Comparison of ENCODE assay signal across 9 cellular contexts in genomic region chr14:61420326-61420725, GRCh38.
A peak's percentile ranks its signal among the peaks of the same experiment; 100 is the strongest.
DNase-seq lines count a peak whose midpoint lies in the region; TF ChIP-seq lines count a peak whose summit lies in the region.
"Had no signal": no experiment of that assay in that cellular context is flagged by ENCODE, and none has a peak within 500 bp of the region (broad histone marks: within the 10 kb centered on the region; RNA-seq: fewer than 3 reads in every experiment).

No MANE protein-coding gene starts in this region.

- H3K27me3 Mint-ChIP-seq in HFFc6 (ENCODE audit: insufficient read depth): peaks cover 15% of the 10 kb centered on the region; the same call in 1 of the 2 replicates

- H3K36me3 Mint-ChIP-seq in HFFc6 (ENCODE audit: low read depth): no peaks in the 10 kb centered on the region

- no peaks in the 10 kb centered on the region for H3K9me3 Mint-ChIP-seq in HFFc6

- DNase-seq in DMS53 (lab: John Stamatoyannopoulos, UW): peak; percentile 62
- DNase-seq in DMS53 treated with DMSO at 0.1 percent for 48 hours (lab: John Stamatoyannopoulos, UW; ENCODE audit: unreplicated experiment): no peak
- DNase-seq in activated CD4-positive, alpha-beta T cell treated with anti-CD3 and anti-CD28 coated beads for 1 hour: peak; percentile 26
- DNase-seq in epidermal melanocyte (ENCODE audit: insufficient read length, low spot score): peak; percentile 47
- peak; percentile 35 for DNase-seq in stimulated activated CD4-positive, alpha-beta T cell treated with anti-CD3 and anti-CD28 coated beads, Interleukin-4, amount 100 ng/mL, for 24 hours
- DNase-seq in HFFc6: no peak
- DNase-seq in NCI-H446 (lab: John Stamatoyannopoulos, UW): no peak
- no peak for DNase-seq in Kasumi-1 (lab: John Stamatoyannopoulos, UW)
- DNase-seq: NK-92 treated with Interleukin-12 subunit alpha and Interleukin-12 subunit beta, amount 100 ng/mL, for 24 hours had no signal

- no peak overlapping the region for H3K4me3 Mint-ChIP-seq in HFFc6

- no peak overlapping the region for H3K27ac Mint-ChIP-seq in HFFc6

- H3K4me1 Mint-ChIP-seq in HFFc6 (ENCODE audit: low read depth): no peaks in the 10 kb centered on the region

- no peak for TF ChIP-seq CTCF in HFFc6 (IDR thresholded peaks at IDR 0.05)

Comparison
In these comparisons a context has a peak if more than half of its experiments do, and no peak if none do; other contexts are left out.
1. DNase-seq: peak in DMS53 (single experiment), activated CD4-positive, alpha-beta T cell treated with anti-CD3 and anti-CD28 coated beads for 1 hour (single experiment), epidermal melanocyte (single experiment) and stimulated activated CD4-positive, alpha-beta T cell treated with anti-CD3 and anti-CD28 coated beads, Interleukin-4, amount 100 ng/mL, for 24 hours (single experiment); none in DMS53 treated with DMSO at 0.1 percent for 48 hours (single experiment), HFFc6 (single experiment), NCI-H446 (0 of 2) and Kasumi-1 (0 of 2).